Comparison of ENCODE assay signal across 1 cellular context in the genomic region with DNA sequence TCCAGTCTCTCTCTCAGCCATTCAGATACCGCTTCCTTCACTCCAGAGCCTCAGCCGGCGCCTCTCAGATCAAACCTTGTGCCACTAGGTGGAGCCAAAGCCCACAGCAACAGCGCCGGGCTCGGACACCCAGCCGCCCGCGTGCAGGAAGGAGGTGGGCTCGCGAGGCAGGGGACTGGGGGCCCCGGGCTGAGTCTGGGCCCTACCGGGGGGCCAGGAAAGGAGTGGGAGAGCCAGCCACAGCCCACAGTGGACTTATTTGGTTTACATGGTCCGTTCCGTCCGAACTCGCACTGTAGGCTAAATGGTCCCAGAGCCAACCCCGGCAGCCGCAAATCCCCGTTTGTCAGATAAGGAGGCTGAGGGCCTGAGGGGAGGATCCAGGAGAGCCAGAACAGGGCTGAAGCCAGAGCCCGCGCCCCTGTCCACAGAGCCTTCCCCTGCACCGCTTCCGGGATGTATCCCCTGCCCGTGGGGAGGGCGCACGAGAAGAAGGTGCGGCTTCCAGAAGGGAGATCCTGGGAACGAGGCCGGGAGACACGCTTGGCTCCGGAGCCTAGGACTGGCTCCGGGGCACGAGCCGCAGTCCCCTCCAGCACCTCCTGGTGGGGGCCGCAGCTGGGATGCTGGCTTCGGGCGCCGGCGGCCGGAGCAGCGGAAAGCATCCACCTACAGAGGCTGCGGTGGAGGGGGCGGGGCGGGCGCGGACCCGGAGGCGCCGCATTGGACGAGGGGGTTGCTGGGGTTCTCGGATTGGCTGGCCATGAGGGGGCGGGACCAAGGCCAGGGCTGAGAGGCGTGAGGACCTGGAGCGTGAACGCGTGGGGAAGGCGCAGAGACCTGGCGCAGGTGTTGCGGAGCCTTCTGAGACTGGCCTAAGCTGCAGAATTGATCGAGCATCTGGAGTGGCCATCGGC.
A peak's percentile ranks its signal among the peaks of the same experiment; 100 is the strongest.
TF ChIP-seq lines count a peak whose summit lies in the region.

No MANE protein-coding gene starts in this region.

TF ChIP-seq in HepG2, 621 proteins besides CTCF, POLR2A, EP300 and RAD21 (continued from another document and continues in another):
- 0 out of 2 replicates have a peak, but pooled peaks have one; percentile 62 for TF ChIP-seq GLI4 (CRISPR knock-in tag; IDR thresholded peaks at IDR 0.05; ENCODE audit: borderline replicate concordance)
- TF ChIP-seq ZNF160 (CRISPR knock-in tag; IDR thresholded peaks at IDR 0.05): no peak
- TF ChIP-seq SNAI1 (CRISPR knock-in tag; IDR thresholded peaks at IDR 0.05; ENCODE audit: borderline replicate concordance): no peak
- 0 out of 2 replicates have a peak, but pooled peaks have one; percentile 27 for TF ChIP-seq ZNF788 (CRISPR knock-in tag; IDR thresholded peaks at IDR 0.05; ENCODE audit: borderline replicate concordance)
- no peak for TF ChIP-seq ZNF17 (CRISPR knock-in tag; IDR thresholded peaks at IDR 0.05)
- no peak for TF ChIP-seq KLF13 (CRISPR knock-in tag; IDR thresholded peaks at IDR 0.05)
- TF ChIP-seq ZNF136 (CRISPR knock-in tag; IDR thresholded peaks at IDR 0.05; ENCODE audit: low read depth): 0 out of 2 replicates have a peak, but pooled peaks have one; percentile 30
- TF ChIP-seq ZNF12 (CRISPR knock-in tag; IDR thresholded peaks at IDR 0.05): no peak
- TF ChIP-seq DZIP1 (CRISPR knock-in tag; IDR thresholded peaks at IDR 0.05): no peak
- TF ChIP-seq ZNF547 (CRISPR knock-in tag; IDR thresholded peaks at IDR 0.05): no peak; the same call in 1 of the 2 replicates
- TF ChIP-seq NAIF1 (CRISPR knock-in tag; IDR thresholded peaks at IDR 0.05; ENCODE audit: borderline replicate concordance): no peak
- no peak for TF ChIP-seq SP1 (IDR thresholded peaks at IDR 0.05)
- peak; percentile 68 for TF ChIP-seq SP1 (CRISPR knock-in tag; IDR thresholded peaks at IDR 0.05)
- TF ChIP-seq MZF1 (CRISPR knock-in tag; IDR thresholded peaks at IDR 0.05; ENCODE audit: borderline replicate concordance): no peak
- 0 out of 2 replicates have a peak, but pooled peaks have one; percentile 45 for TF ChIP-seq ZNF614 (CRISPR knock-in tag; IDR thresholded peaks at IDR 0.05; ENCODE audit: borderline replicate concordance)
- TF ChIP-seq EHMT2 (IDR thresholded peaks at IDR 0.05; ENCODE audit: borderline replicate concordance, low read depth, low read length): no peak
- TF ChIP-seq ZNF430 (CRISPR knock-in tag; IDR thresholded peaks at IDR 0.05): no peak; the same call in 1 of the 2 replicates
- TF ChIP-seq PCBP1 (IDR thresholded peaks at IDR 0.05; ENCODE audit: borderline replicate concordance, low read depth, low read length): 0 out of 2 replicates have a peak, but pooled peaks have one; percentile 53
- no peak for TF ChIP-seq ZHX1 (CRISPR knock-in tag; IDR thresholded peaks at IDR 0.05; ENCODE audit: low read depth)
- 0 out of 2 replicates have a peak, but pooled peaks have one; percentile 7 for TF ChIP-seq ATF3 (CRISPR knock-in tag; IDR thresholded peaks at IDR 0.05)
- TF ChIP-seq ZNF550 (CRISPR knock-in tag; IDR thresholded peaks at IDR 0.05; ENCODE audit: borderline replicate concordance): no peak
- no peak for TF ChIP-seq ADNP (CRISPR knock-in tag; IDR thresholded peaks at IDR 0.05)
- no peak for TF ChIP-seq ZFP62 (CRISPR knock-in tag; IDR thresholded peaks at IDR 0.05)
- no peak for TF ChIP-seq ZBTB20 (CRISPR knock-in tag; IDR thresholded peaks at IDR 0.05; ENCODE audit: borderline replicate concordance, low read depth)
- TF ChIP-seq, protein P1, sequence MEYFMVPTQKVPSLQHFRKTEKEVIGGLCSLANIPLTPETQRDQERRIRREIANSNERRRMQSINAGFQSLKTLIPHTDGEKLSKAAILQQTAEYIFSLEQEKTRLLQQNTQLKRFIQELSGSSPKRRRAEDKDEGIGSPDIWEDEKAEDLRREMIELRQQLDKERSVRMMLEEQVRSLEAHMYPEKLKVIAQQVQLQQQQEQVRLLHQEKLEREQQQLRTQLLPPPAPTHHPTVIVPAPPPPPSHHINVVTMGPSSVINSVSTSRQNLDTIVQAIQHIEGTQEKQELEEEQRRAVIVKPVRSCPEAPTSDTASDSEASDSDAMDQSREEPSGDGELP (IDR thresholded peaks at IDR 0.05; ENCODE audit: borderline replicate concordance, low read depth): peak; percentile 5; the same call in 1 of the 2 replicates
- TF ChIP-seq ZNF746 (CRISPR knock-in tag; IDR thresholded peaks at IDR 0.05): peak; percentile 48; the same call in 1 of the 2 replicates
- 0 out of 2 replicates have a peak, but pooled peaks have one; percentile 8 for TF ChIP-seq CBX5 (CRISPR knock-in tag; IDR thresholded peaks at IDR 0.05; ENCODE audit: borderline replicate concordance)
- TF ChIP-seq ZNF232 (CRISPR knock-in tag; IDR thresholded peaks at IDR 0.05; ENCODE audit: borderline replicate concordance): 0 out of 2 replicates have a peak, but pooled peaks have one; percentile 18
- TF ChIP-seq, protein P2, sequence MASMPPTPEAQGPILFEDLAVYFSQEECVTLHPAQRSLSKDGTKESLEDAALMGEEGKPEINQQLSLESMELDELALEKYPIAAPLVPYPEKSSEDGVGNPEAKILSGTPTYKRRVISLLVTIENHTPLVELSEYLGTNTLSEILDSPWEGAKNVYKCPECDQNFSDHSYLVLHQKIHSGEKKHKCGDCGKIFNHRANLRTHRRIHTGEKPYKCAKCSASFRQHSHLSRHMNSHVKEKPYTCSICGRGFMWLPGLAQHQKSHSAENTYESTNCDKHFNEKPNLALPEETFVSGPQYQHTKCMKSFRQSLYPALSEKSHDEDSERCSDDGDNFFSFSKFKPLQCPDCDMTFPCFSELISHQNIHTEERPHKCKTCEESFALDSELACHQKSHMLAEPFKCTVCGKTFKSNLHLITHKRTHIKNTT (CRISPR knock-in tag; IDR thresholded peaks at IDR 0.05): no peak
- no peak for TF ChIP-seq ZNF737 (CRISPR knock-in tag; IDR thresholded peaks at IDR 0.05; ENCODE audit: borderline replicate concordance)
- no peak for TF ChIP-seq ZBTB10 (CRISPR knock-in tag; IDR thresholded peaks at IDR 0.05; ENCODE audit: borderline replicate concordance)
- no peak for TF ChIP-seq HCFC1 (IDR thresholded peaks at IDR 0.05; ENCODE audit: low read depth, low read length)
- 0 out of 2 replicates have a peak, but pooled peaks have one; percentile 46 for TF ChIP-seq PHF21A (CRISPR knock-in tag; IDR thresholded peaks at IDR 0.05)
- TF ChIP-seq ZNF207 (IDR thresholded peaks at IDR 0.05; ENCODE audit: borderline replicate concordance): no peak
- TF ChIP-seq HNRNPH1 (optimal IDR thresholded peaks at IDR 0.05; ENCODE audit: low read depth, low read length): no peak
- no peak for TF ChIP-seq RELA (CRISPR knock-in tag; IDR thresholded peaks at IDR 0.05)
- TF ChIP-seq, protein P3, sequence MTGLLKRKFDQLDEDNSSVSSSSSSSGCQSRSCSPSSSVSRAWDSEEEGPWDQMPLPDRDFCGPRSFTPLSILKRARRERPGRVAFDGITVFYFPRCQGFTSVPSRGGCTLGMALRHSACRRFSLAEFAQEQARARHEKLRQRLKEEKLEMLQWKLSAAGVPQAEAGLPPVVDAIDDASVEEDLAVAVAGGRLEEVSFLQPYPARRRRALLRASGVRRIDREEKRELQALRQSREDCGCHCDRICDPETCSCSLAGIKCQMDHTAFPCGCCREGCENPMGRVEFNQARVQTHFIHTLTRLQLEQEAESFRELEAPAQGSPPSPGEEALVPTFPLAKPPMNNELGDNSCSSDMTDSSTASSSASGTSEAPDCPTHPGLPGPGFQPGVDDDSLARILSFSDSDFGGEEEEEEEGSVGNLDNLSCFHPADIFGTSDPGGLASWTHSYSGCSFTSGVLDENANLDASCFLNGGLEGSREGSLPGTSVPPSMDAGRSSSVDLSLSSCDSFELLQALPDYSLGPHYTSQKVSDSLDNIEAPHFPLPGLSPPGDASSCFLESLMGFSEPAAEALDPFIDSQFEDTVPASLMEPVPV (CRISPR knock-in tag; IDR thresholded peaks at IDR 0.05): peak; percentile 25; the same call in 1 of the 2 replicates
- TF ChIP-seq GABPB1 (CRISPR knock-in tag; IDR thresholded peaks at IDR 0.05): peak; percentile 67; the same call in 1 of the 2 replicates
- TF ChIP-seq ZC3H13 (CRISPR knock-in tag; IDR thresholded peaks at IDR 0.05): peak; percentile 39
- TF ChIP-seq ZNF333 (CRISPR knock-in tag; IDR thresholded peaks at IDR 0.05; ENCODE audit: borderline replicate concordance): no peak
- no peak; the same call in 1 of the 2 replicates for TF ChIP-seq ZIK1 (CRISPR knock-in tag; IDR thresholded peaks at IDR 0.05; ENCODE audit: borderline replicate concordance, low read depth)
- no peak for TF ChIP-seq ZNF260 (CRISPR knock-in tag; IDR thresholded peaks at IDR 0.05; ENCODE audit: borderline replicate concordance, low read depth)
- no peak for TF ChIP-seq ZFP41 (CRISPR knock-in tag; IDR thresholded peaks at IDR 0.05; ENCODE audit: borderline replicate concordance)
- TF ChIP-seq, protein P4, sequence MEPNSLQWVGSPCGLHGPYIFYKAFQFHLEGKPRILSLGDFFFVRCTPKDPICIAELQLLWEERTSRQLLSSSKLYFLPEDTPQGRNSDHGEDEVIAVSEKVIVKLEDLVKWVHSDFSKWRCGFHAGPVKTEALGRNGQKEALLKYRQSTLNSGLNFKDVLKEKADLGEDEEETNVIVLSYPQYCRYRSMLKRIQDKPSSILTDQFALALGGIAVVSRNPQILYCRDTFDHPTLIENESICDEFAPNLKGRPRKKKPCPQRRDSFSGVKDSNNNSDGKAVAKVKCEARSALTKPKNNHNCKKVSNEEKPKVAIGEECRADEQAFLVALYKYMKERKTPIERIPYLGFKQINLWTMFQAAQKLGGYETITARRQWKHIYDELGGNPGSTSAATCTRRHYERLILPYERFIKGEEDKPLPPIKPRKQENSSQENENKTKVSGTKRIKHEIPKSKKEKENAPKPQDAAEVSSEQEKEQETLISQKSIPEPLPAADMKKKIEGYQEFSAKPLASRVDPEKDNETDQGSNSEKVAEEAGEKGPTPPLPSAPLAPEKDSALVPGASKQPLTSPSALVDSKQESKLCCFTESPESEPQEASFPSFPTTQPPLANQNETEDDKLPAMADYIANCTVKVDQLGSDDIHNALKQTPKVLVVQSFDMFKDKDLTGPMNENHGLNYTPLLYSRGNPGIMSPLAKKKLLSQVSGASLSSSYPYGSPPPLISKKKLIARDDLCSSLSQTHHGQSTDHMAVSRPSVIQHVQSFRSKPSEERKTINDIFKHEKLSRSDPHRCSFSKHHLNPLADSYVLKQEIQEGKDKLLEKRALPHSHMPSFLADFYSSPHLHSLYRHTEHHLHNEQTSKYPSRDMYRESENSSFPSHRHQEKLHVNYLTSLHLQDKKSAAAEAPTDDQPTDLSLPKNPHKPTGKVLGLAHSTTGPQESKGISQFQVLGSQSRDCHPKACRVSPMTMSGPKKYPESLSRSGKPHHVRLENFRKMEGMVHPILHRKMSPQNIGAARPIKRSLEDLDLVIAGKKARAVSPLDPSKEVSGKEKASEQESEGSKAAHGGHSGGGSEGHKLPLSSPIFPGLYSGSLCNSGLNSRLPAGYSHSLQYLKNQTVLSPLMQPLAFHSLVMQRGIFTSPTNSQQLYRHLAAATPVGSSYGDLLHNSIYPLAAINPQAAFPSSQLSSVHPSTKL (CRISPR knock-in tag; IDR thresholded peaks at IDR 0.05): peak; percentile 12; the same call in 1 of the 2 replicates
